Comparison of ENCODE assay signal across 8 cellular contexts in genomic region chr3:127673191-127674098, GRCh38. TPM values are rescaled to one million over a fixed set of nuclear protein-coding genes. Genes with fewer than 3 reads are reported as not detected.
DNase-seq lines count a peak whose midpoint lies in the region; ATAC-seq and TF ChIP-seq lines count a peak whose summit lies in the region.

No MANE protein-coding gene starts in this region.

- H3K27ac ChIP-seq in RWPE1 (peak overlapping the region; percentile 83), right atrium auricular region (peak overlapping the region; percentile 89 to 91)

- DNase-seq in AG08395 (ENCODE audit: low spot score) (peak; percentile 49), RWPE1 (ENCODE audit: low spot score) (no peak), right atrium auricular region (ENCODE audit: low spot score) (peak; percentile 55), sciatic nerve (ENCODE audit: low spot score) (peak; percentile 80), putamen (ENCODE audit: low spot score) (no peak)
- DNase-seq in activated naive CD8-positive, alpha-beta T cell treated with anti-CD3 and anti-CD28 coated beads, Interleukin-2, amount 50 U/mL, for 24 hours = peak; percentile 45

- H3K36me3 Mint-ChIP-seq in activated naive CD8-positive, alpha-beta T cell treated with anti-CD3 and anti-CD28 coated beads, Interleukin-2, amount 50 U/mL, for 24 hours (ENCODE audit: low read depth) = no peaks in the 10 kb centered on the region

- H3K9me3 Mint-ChIP-seq in activated naive CD8-positive, alpha-beta T cell treated with anti-CD3 and anti-CD28 coated beads, Interleukin-2, amount 50 U/mL, for 24 hours = no peaks in the 10 kb centered on the region

- no peaks in the 10 kb centered on the region for H3K9me3 ChIP-seq in right atrium auricular region

- TF ChIP-seq CTCF in RWPE1 (conservative IDR thresholded peaks at IDR 0.05; ENCODE audit: low read depth) (no peak), right atrium auricular region (IDR thresholded peaks at IDR 0.05) (no peak)

- H3K4me3 Mint-ChIP-seq in activated naive CD8-positive, alpha-beta T cell treated with anti-CD3 and anti-CD28 coated beads, Interleukin-2, amount 50 U/mL, for 24 hours = peak overlapping the region; percentile 88

- H3K4me3 ChIP-seq in right atrium auricular region = peak overlapping the region; percentile 88 to 92

- H3K27me3 Mint-ChIP-seq in activated naive CD8-positive, alpha-beta T cell treated with anti-CD3 and anti-CD28 coated beads, Interleukin-2, amount 50 U/mL, for 24 hours = no peaks in the 10 kb centered on the region

- peaks cover 0 to 39% of the 10 kb centered on the region in 2 donors for H3K4me1 ChIP-seq in right atrium auricular region

- H3K4me1 Mint-ChIP-seq in activated naive CD8-positive, alpha-beta T cell treated with anti-CD3 and anti-CD28 coated beads, Interleukin-2, amount 50 U/mL, for 24 hours = peaks cover 19% of the 10 kb centered on the region

- CTCF ChIA-PET in RWPE1 (lab: Yijun Ruan, JAX) = no interaction called here

- H3K27ac Mint-ChIP-seq in activated naive CD8-positive, alpha-beta T cell treated with anti-CD3 and anti-CD28 coated beads, Interleukin-2, amount 50 U/mL, for 24 hours = peak overlapping the region; percentile 18

- intact Hi-C loops in sciatic nerve (cut with DNase I) = no loop called here

- POLR2A ChIA-PET in RWPE1 (lab: Yijun Ruan, JAX; ENCODE audit: low non-redundant PET) = interaction anchor here (0.6 kb wide), 1 partner anchor 83 kb away, joined by 7 read pairs; no protein-coding TSS in a partner anchor

- H3K36me3 ChIP-seq in right atrium auricular region = peaks cover 20% of the 10 kb centered on the region

- ATAC-seq in GM18909 (IDR thresholded peaks at IDR 0.05; ENCODE audit: poor library complexity, unreplicated experiment) (peak; percentile 31), HG03139 (IDR thresholded peaks at IDR 0.05; ENCODE audit: unreplicated experiment) (peak; percentile 26), sciatic nerve (peak; percentile 57)
- peak; percentile 37 for ATAC-seq in activated naive CD8-positive, alpha-beta T cell treated with anti-CD3 and anti-CD28 coated beads, Interleukin-2, amount 50 U/mL, for 24 hours

- H3K27me3 ChIP-seq in right atrium auricular region = no peaks in the 10 kb centered on the region

RNA-seq across cellular contexts. Expression of gene ABTB1, which starts 0.7 kb away (rescaled TPM):
- total RNA-seq in right atrium auricular region (10 to 100 TPM; 14.9 to 16.9 TPM), sciatic nerve (98.8 TPM)

RNA-seq across cellular contexts. Expression of gene PODXL2, which starts 44.5 kb away (rescaled TPM):
- total RNA-seq in right atrium auricular region (1 to 10 TPM; 1.9 to 2.9 TPM), sciatic nerve (12.1 TPM)

Comparison
In these comparisons a context has a peak if more than half of its experiments do, and no peak if none do; other contexts are left out.
1. DNase-seq: peak in AG08395 (single experiment), activated naive CD8-positive, alpha-beta T cell treated with anti-CD3 and anti-CD28 coated beads, Interleukin-2, amount 50 U/mL, for 24 hours (single experiment), right atrium auricular region (single experiment) and sciatic nerve (single experiment); none in RWPE1 (single experiment) and putamen (single experiment).
2. Peak in every context shown above with its lines, with median percentiles within 50 percentile points of each other: ATAC-seq.